ENCODE assay signal across 12 cellular contexts in the genomic region with DNA sequence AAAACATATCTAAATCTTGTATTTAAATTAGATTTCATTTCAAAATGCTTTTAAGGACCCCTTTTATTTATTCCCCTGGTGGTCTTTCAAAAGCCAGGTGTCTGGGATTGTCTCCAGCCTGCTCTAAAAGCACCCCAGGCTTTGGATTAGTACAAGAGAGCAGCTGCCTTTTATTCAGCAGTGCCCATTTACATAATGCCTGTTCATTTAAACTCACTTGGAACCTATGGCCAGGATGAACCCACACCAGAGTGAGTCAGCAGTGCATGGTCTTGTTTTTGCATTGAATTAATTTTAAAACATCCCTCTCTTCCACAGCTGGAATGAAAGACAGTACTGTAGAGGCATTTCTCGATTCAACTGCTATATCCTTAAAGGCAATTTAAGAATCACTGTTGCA.
A peak's percentile ranks its signal among the peaks of the same experiment; 100 is the strongest.
DNase-seq lines count a peak whose midpoint lies in the region; ATAC-seq and TF ChIP-seq lines count a peak whose summit lies in the region.
"Had no signal": no experiment of that assay in that cellular context is flagged by ENCODE, and none has a peak within 500 bp of the region (broad histone marks: within the 10 kb centered on the region; RNA-seq: fewer than 3 reads in every experiment).

No MANE protein-coding gene starts in this region.

- no peak overlapping the region for H2AK5ac ChIP-seq in mesendoderm (ENCODE audit: low read length)

- peaks cover 9% of the 10 kb centered on the region for H3K79me2 ChIP-seq in mesendoderm (ENCODE audit: control insufficient read depth, insufficient read depth, low read length)

- TF ChIP-seq POLR2A in tibial nerve (IDR thresholded peaks at IDR 0.05) = no peak

- no peaks in the 10 kb centered on the region for H3K4me1 ChIP-seq in mesendoderm (ENCODE audit: control insufficient read depth, low read depth, low read length)
- H3K4me1 ChIP-seq in endodermal cell (ENCODE audit: control insufficient read depth, insufficient read depth, low read length) = no peaks in the 10 kb centered on the region
- H3K4me1 ChIP-seq in tibial nerve = no peaks in the 10 kb centered on the region

- H3K27ac ChIP-seq in mesendoderm (ENCODE audit: low read depth, low read length) (no peak overlapping the region), endodermal cell (ENCODE audit: low read depth, low read length) (no peak overlapping the region), tibial nerve (no peak overlapping the region)
- H3K27ac ChIP-seq: VCaP had no signal

- DNase-seq in DMS 273 treated with DMSO at 0.1 percent for 48 hours (lab: John Stamatoyannopoulos, UW) = peak; percentile 37
- DNase-seq in NCI-H146 treated with DMSO at 0.1 percent for 48 hours (lab: John Stamatoyannopoulos, UW; ENCODE audit: unreplicated experiment) = peak; percentile 87
- DNase-seq in astrocyte of the hippocampus (ENCODE audit: low read depth, low spot score) = peak; percentile 68
- DNase-seq in mesendoderm = peak; percentile 67
- no peak for DNase-seq in endodermal cell
- no peak for DNase-seq in tibial nerve (ENCODE audit: low spot score in 2 of 2)
- DNase-seq in hepatic stellate cell (ENCODE audit: low spot score) = no peak
- DNase-seq: cortex of kidney, left cardiac atrium, posterior cingulate gyrus had no signal

- no peak overlapping the region for H4K8ac ChIP-seq in mesendoderm (ENCODE audit: low read depth, low read length)

- H3K27me3 Mint-ChIP-seq in endodermal cell (ENCODE audit: insufficient read depth) = no peaks in the 10 kb centered on the region

- H3K18ac ChIP-seq in mesendoderm (ENCODE audit: low read length) = no peak overlapping the region

- H2BK5ac ChIP-seq in mesendoderm (ENCODE audit: low read length) = no peak overlapping the region

- H3K4me3 ChIP-seq in mesendoderm (ENCODE audit: low read length) = no peak overlapping the region
- no peak overlapping the region for H3K4me3 ChIP-seq in endodermal cell (ENCODE audit: low read length)
- no peak overlapping the region for H3K4me3 ChIP-seq in tibial nerve

- H3K27me3 ChIP-seq in mesendoderm (ENCODE audit: insufficient read depth, low read length, poor library complexity) (no peaks in the 10 kb centered on the region), endodermal cell (ENCODE audit: control insufficient read depth, insufficient read depth, low read length, poor library complexity, severe bottlenecking) (no peaks in the 10 kb centered on the region), tibial nerve (no peaks in the 10 kb centered on the region)

- no peak overlapping the region for H3K56ac ChIP-seq in mesendoderm (ENCODE audit: low read length)

- H3K27ac Mint-ChIP-seq in endodermal cell = no peak overlapping the region

- no peak overlapping the region for H2BK120ac ChIP-seq in mesendoderm (ENCODE audit: low read depth, low read length)

- H3K36me3 ChIP-seq in mesendoderm (ENCODE audit: control insufficient read depth, insufficient read depth, low read length) = no peaks in the 10 kb centered on the region
- no peaks in the 10 kb centered on the region for H3K36me3 ChIP-seq in endodermal cell (ENCODE audit: control insufficient read depth, insufficient read depth, low read length)
- H3K36me3 ChIP-seq in tibial nerve = no peaks in the 10 kb centered on the region

- no CpG with 5 or more reads among the region's 1 CpG for WGBS in mesendoderm (ENCODE audit: extremely low coverage, insufficient coverage, low lambda C conversion rate)
- 82 to 83% methylated on average over 1 of the region's 1 CpG for WGBS in endodermal cell (ENCODE audit: insufficient coverage in 1 of 2, insufficient read length in 1 of 2), 2 experiments
- 56 to 63% methylated on average over 1 of the region's 1 CpG for WGBS in tibial nerve, 2 donors

- H3K9me3 Mint-ChIP-seq in endodermal cell = no peaks in the 10 kb centered on the region

- H3K4me2 ChIP-seq in mesendoderm (ENCODE audit: low read length) = no peak overlapping the region

- H3K4ac ChIP-seq in mesendoderm (ENCODE audit: low read depth, low read length) = no peak overlapping the region

- H3K9me3 ChIP-seq in endodermal cell (ENCODE audit: control insufficient read depth, low read length) (no peaks in the 10 kb centered on the region), tibial nerve (no peaks in the 10 kb centered on the region)

- no peak for ATAC-seq in GM18517 (IDR thresholded peaks at IDR 0.05; ENCODE audit: unreplicated experiment)
- ATAC-seq: left cardiac atrium had no signal

- no peak overlapping the region for H2BK15ac ChIP-seq in mesendoderm (replicated peaks; ENCODE audit: low read depth)

- H3K4me1 Mint-ChIP-seq in endodermal cell = peaks cover 9% of the 10 kb centered on the region

- TF ChIP-seq CTCF in endodermal cell (conservative IDR thresholded peaks at IDR 0.05) (no peak), tibial nerve (IDR thresholded peaks at IDR 0.05) (no peak)

- TF ChIP-seq EP300 in tibial nerve (IDR thresholded peaks at IDR 0.05) = no peak

- H3K36me3 Mint-ChIP-seq in endodermal cell (ENCODE audit: low read depth) = no peaks in the 10 kb centered on the region

- no peak overlapping the region for H4K5ac ChIP-seq in mesendoderm (ENCODE audit: low read length)

- H3K23ac ChIP-seq in mesendoderm (ENCODE audit: low read length) = no peak overlapping the region

- H3K9ac ChIP-seq in mesendoderm (ENCODE audit: low read length) = no peak overlapping the region
- H3K9ac ChIP-seq in endodermal cell (ENCODE audit: extremely low read depth, low read length, poor library complexity, severe bottlenecking) = no peak overlapping the region

- H3K4me3 Mint-ChIP-seq in endodermal cell = no peak overlapping the region

- H3K79me1 ChIP-seq in mesendoderm (ENCODE audit: low read length) = peaks cover 2% of the 10 kb centered on the region

Comparison
In these comparisons a context has a peak if more than half of its experiments do, and no peak if none do; other contexts are left out.
1. DNase-seq: peak in DMS 273 treated with DMSO at 0.1 percent for 48 hours (single experiment), NCI-H146 treated with DMSO at 0.1 percent for 48 hours (single experiment), astrocyte of the hippocampus (single experiment) and mesendoderm (single experiment); none in endodermal cell (single experiment), tibial nerve (0 of 2) and hepatic stellate cell (single experiment).